Comparison of ENCODE assay signal across 15 cellular contexts in the genomic region with DNA sequence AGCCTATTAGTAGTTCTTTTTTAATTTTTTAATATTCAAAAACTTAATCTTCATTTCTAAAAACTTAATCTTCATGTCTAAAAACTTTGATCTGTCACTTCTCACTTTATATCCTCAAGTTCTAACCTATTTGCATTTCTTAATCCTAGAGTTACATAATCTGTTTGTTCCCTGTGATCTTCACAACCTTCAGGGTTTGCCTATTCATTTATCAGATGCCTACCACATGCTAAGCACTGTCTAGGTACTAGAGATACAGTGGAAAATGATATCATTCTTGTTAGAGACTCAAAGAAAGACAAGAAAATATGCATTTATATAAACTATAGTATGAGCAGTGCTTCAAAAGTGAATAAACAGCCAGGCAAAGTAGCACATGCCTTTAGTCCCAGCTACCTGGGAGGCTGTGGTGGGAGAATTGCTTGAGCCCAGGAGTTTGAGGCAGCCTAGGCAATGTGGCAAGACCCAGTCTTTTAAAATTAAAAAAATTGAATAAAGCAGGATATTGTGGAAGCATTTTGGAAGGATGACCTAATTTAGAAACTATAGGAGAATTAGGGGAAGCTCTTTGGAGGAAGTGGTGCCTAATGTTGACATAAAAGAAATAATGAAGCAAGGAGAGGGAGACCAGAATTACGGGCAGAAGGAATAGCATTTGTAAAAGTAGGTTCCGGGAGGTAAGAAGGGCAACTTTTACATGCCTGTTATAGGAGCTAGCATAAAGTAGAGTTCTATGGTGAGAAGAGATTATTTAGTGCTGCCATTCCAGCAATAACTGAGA. TPM values are rescaled to one million over a fixed set of nuclear protein-coding genes. Genes with fewer than 3 reads are reported as not detected.
DNase-seq lines count a peak whose midpoint lies in the region; ATAC-seq and TF ChIP-seq lines count a peak whose summit lies in the region.
"Had no signal": no experiment of that assay in that cellular context is flagged by ENCODE, and none has a peak within 500 bp of the region (broad histone marks: within the 10 kb centered on the region; RNA-seq: fewer than 3 reads in every experiment).

No MANE protein-coding gene starts in this region.

- peaks cover 2% of the 10 kb centered on the region for H3K36me3 Mint-ChIP-seq in activated naive CD4-positive, alpha-beta T cell treated with anti-CD3 and anti-CD28 coated beads, Interleukin-2, amount 50 U/mL, for 24 hours
- peaks cover 57% of the 10 kb centered on the region for H3K36me3 Mint-ChIP-seq in WTC11
- H3K36me3 Mint-ChIP-seq in naive thymus-derived CD4-positive, alpha-beta T cell, result peaks cover 6 to 40% (median 21%) of the 10 kb centered on the region in 5 donors

- no peaks in the 10 kb centered on the region for H3K4me1 ChIP-seq in naive thymus-derived CD4-positive, alpha-beta T cell (ENCODE audit: control insufficient read depth in 2 of 2, insufficient read depth in 2 of 2, low read length in 2 of 2)
- no peaks in the 10 kb centered on the region for H3K4me1 ChIP-seq in psoas muscle
- H3K4me1 ChIP-seq: gastrocnemius medialis, uterus had no signal

- CTCF ChIA-PET in WTC11 (lab: Charles Lee), result no interaction called here
- CTCF ChIA-PET in naive thymus-derived CD4-positive, alpha-beta T cell (lab: Charles Lee), result no interaction called here

- intact Hi-C loops in naive thymus-derived CD4-positive, alpha-beta T cell (cut with micrococcal nuclease), result no loop called here
- intact Hi-C loops in psoas muscle (cut with DNase I), result loop anchor here in 1 of 2 donors (5.0 kb wide), 1 partner anchor 35 kb away; no protein-coding TSS in a partner anchor

- no peak overlapping the region for H3K27ac ChIP-seq in naive thymus-derived CD4-positive, alpha-beta T cell (ENCODE audit: low read depth, low read length)
- no peak overlapping the region for H3K27ac ChIP-seq in psoas muscle
- H3K27ac ChIP-seq: uterus had no signal

- H3K4me3 Mint-ChIP-seq in activated naive CD4-positive, alpha-beta T cell treated with anti-CD3 and anti-CD28 coated beads, Interleukin-2, amount 50 U/mL, for 24 hours, result no peak overlapping the region
- H3K4me3 Mint-ChIP-seq in WTC11, result no peak overlapping the region
- no peak overlapping the region for H3K4me3 Mint-ChIP-seq in naive thymus-derived CD4-positive, alpha-beta T cell
- H3K4me3 Mint-ChIP-seq: CD4-positive, alpha-beta memory T cell; nephron had no signal

- no peaks in the 10 kb centered on the region for H3K9me3 ChIP-seq in naive thymus-derived CD4-positive, alpha-beta T cell (ENCODE audit: control insufficient read depth in 2 of 3, low read length in 3 of 3)
- H3K9me3 ChIP-seq in psoas muscle, result no peaks in the 10 kb centered on the region
- H3K9me3 ChIP-seq: gastrocnemius medialis, uterus had no signal

- DNase-seq in activated naive CD4-positive, alpha-beta T cell (lab: John Stamatoyannopoulos, UW), result no peak
- DNase-seq in NB4 (ENCODE audit: low read depth), result peak; percentile 43
- no peak for DNase-seq in WTC11 (ENCODE audit: low spot score)
- DNase-seq in naive thymus-derived CD4-positive, alpha-beta T cell, result no peak
- no peak for DNase-seq in psoas muscle
- no peak for DNase-seq in ecto neural progenitor cell (ENCODE audit: low spot score)
- no peak for DNase-seq in foreskin fibroblast
- DNase-seq: activated CD8-positive, alpha-beta memory T cell treated with anti-CD3 and anti-CD28 coated beads for 24 hours; CD4-positive, alpha-beta memory T cell; gastrocnemius medialis; uterus had no signal

- H3K27me3 ChIP-seq in naive thymus-derived CD4-positive, alpha-beta T cell (ENCODE audit: control insufficient read depth in 2 of 2, insufficient read depth in 2 of 2, low read length in 2 of 2), result no peaks in the 10 kb centered on the region
- no peaks in the 10 kb centered on the region for H3K27me3 ChIP-seq in psoas muscle (ENCODE audit: insufficient read depth in 3 of 3, low read length in 2 of 3)
- H3K27me3 ChIP-seq: gastrocnemius medialis, uterus had no signal

- H3K4me1 Mint-ChIP-seq in activated naive CD4-positive, alpha-beta T cell treated with anti-CD3 and anti-CD28 coated beads, Interleukin-2, amount 50 U/mL, for 24 hours, result peaks cover 11% of the 10 kb centered on the region
- no peaks in the 10 kb centered on the region for H3K4me1 Mint-ChIP-seq in WTC11
- H3K4me1 Mint-ChIP-seq in naive thymus-derived CD4-positive, alpha-beta T cell, result peaks cover 5 to 18% (median 14%) of the 10 kb centered on the region in 7 donors
- H3K4me1 Mint-ChIP-seq: nephron had no signal

- no peaks in the 10 kb centered on the region for H3K9me3 Mint-ChIP-seq in activated naive CD4-positive, alpha-beta T cell treated with anti-CD3 and anti-CD28 coated beads, Interleukin-2, amount 50 U/mL, for 24 hours
- H3K9me3 Mint-ChIP-seq in WTC11, result no peaks in the 10 kb centered on the region
- no peaks in the 10 kb centered on the region for H3K9me3 Mint-ChIP-seq in naive thymus-derived CD4-positive, alpha-beta T cell
- H3K9me3 Mint-ChIP-seq: activated T-helper 2 cell treated with anti-CD3 and anti-CD28 coated beads, Interferon-gamma antibody, Interleukin-2, Interleukin-4, amounts not matched to agents 10 μg/mL and 5 μg/mL and 100 μg/mL, durations not matched to agents 14 hours and 24 hours and 36 hours; CD4-positive, alpha-beta memory T cell; nephron had no signal

- POLR2A ChIA-PET in WTC11 (lab: Charles Lee), result no interaction called here
- POLR2A ChIA-PET in naive thymus-derived CD4-positive, alpha-beta T cell (lab: Charles Lee), result interaction anchor here (1.1 kb wide), 1 partner anchor 9 kb away, joined by 4 read pairs; no protein-coding TSS in a partner anchor

- WGBS in psoas muscle, 3 donors, result 78 to 92% (median 85%) methylated on average over 2 of the region's 2 CpGs

- H3K27me3 Mint-ChIP-seq in activated naive CD4-positive, alpha-beta T cell treated with anti-CD3 and anti-CD28 coated beads, Interleukin-2, amount 50 U/mL, for 24 hours, result no peaks in the 10 kb centered on the region
- H3K27me3 Mint-ChIP-seq in WTC11 (ENCODE audit: low read depth), result no peaks in the 10 kb centered on the region
- H3K27me3 Mint-ChIP-seq in naive thymus-derived CD4-positive, alpha-beta T cell, result no peaks in the 10 kb centered on the region
- H3K27me3 Mint-ChIP-seq: CD4-positive, alpha-beta memory T cell had no signal

- TF ChIP-seq POLR2A in NB4 (IDR thresholded peaks at IDR 0.05; ENCODE audit: extremely low read depth, insufficient read length), result no peak

- H3K36me3 ChIP-seq in naive thymus-derived CD4-positive, alpha-beta T cell (ENCODE audit: control insufficient read depth in 2 of 3, insufficient read depth in 3 of 3, low read length in 3 of 3), result peaks cover 0 to 56% (median 17%) of the 10 kb centered on the region in 3 experiments
- H3K36me3 ChIP-seq in psoas muscle (ENCODE audit: insufficient read depth in 1 of 2, low read depth in 1 of 2), result peaks cover 3 to 97% of the 10 kb centered on the region in 2 donors
- H3K36me3 ChIP-seq: uterus had no signal

- TF ChIP-seq CTCF in NB4 (IDR thresholded peaks at IDR 0.05; ENCODE audit: low read depth, low read length), result no peak
- no peak for TF ChIP-seq CTCF in WTC11 (IDR thresholded peaks at IDR 0.05)
- TF ChIP-seq CTCF in psoas muscle (IDR thresholded peaks at IDR 0.05), result no peak
- no peak for TF ChIP-seq CTCF in foreskin fibroblast (IDR thresholded peaks at IDR 0.05; ENCODE audit: low read depth, low read length)

- H3K4me3 ChIP-seq in NB4 (ENCODE audit: low read depth, low read length) (no peak overlapping the region), psoas muscle (no peak overlapping the region), foreskin fibroblast (ENCODE audit: low read depth in 1 of 2, low read length in 2 of 2) (no peak overlapping the region)
- no peak overlapping the region for H3K4me3 ChIP-seq in naive thymus-derived CD4-positive, alpha-beta T cell (ENCODE audit: low read length)
- H3K4me3 ChIP-seq: gastrocnemius medialis, uterus had no signal

- H3K27ac Mint-ChIP-seq in activated naive CD4-positive, alpha-beta T cell treated with anti-CD3 and anti-CD28 coated beads, Interleukin-2, amount 50 U/mL, for 24 hours, result peak overlapping the region; percentile 9
- H3K27ac Mint-ChIP-seq in WTC11, result peak overlapping the region; percentile 5; the same call in 1 of the 2 replicates
- peak overlapping the region in 8 of 9 donors; percentile 0 to 73 (median 18) for H3K27ac Mint-ChIP-seq in naive thymus-derived CD4-positive, alpha-beta T cell
- H3K27ac Mint-ChIP-seq: activated T-helper 2 cell treated with anti-CD3 and anti-CD28 coated beads, Interferon-gamma antibody, Interleukin-2, Interleukin-4, amounts not matched to agents 10 μg/mL and 5 μg/mL and 100 μg/mL, durations not matched to agents 14 hours and 24 hours and 36 hours; nephron had no signal

- no peak for ATAC-seq in WTC11
- peak; percentile 42 for ATAC-seq in naive thymus-derived CD4-positive, alpha-beta T cell
- no peak for ATAC-seq in psoas muscle
- ATAC-seq: gastrocnemius medialis, SK-N-SH treated with all-trans-retinoic acid at 6 μM for 48 hours had no signal

TF ChIP-seq in WTC11, 78 proteins besides CTCF, POLR2A, EP300 and RAD21:
- no peak for TF ChIP-seq ATF6 (CRISPR knock-in tag; IDR thresholded peaks at IDR 0.05)

RNA-seq across cellular contexts. Expression of gene GRK2, which starts 54.4 kb away (rescaled TPM):
- 59.4 to 68.1 TPM (median 61.4 TPM) in 3 replicates for total RNA-seq in WTC11 (2021)
- 100 to 1,000 TPM; 305 to 399 (median 322) TPM for total RNA-seq in naive thymus-derived CD4-positive, alpha-beta T cell
- polyA plus RNA-seq in naive thymus-derived CD4-positive, alpha-beta T cell, result 10 to 100 TPM; 18.5 to 38.0 TPM
- total RNA-seq in psoas muscle, result 10 to 100 TPM; 41.7 to 46.8 (median 46.1) TPM
- 10 to 100 TPM; 37.3 to 56.8 (median 46.2) TPM for polyA plus RNA-seq in psoas muscle
